10 cellular contexts compared by ENCODE assay signal in genomic region chr21:35933466-35933865, GRCh38.
DNase-seq lines count a peak whose midpoint lies in the region; ATAC-seq and TF ChIP-seq lines count a peak whose summit lies in the region.
"Had no signal": no experiment of that assay in that cellular context is flagged by ENCODE, and none has a peak within 500 bp of the region (broad histone marks: within the 10 kb centered on the region; RNA-seq: fewer than 3 reads in every experiment).

No MANE protein-coding gene starts in this region.

- no peaks in the 10 kb centered on the region for H3K9me3 Mint-ChIP-seq in MCF 10A (ENCODE audit: unreplicated experiment)
- H3K9me3 Mint-ChIP-seq: activated naive CD4-positive, alpha-beta T cell treated with anti-CD3 and anti-CD28 coated beads, Interleukin-2, amount 50 U/mL, for 24 hours; IgD-negative memory B cell had no signal

- POLR2A ChIA-PET in MCF 10A (lab: Yijun Ruan, JAX), result interaction anchor here (0.7 to 1.3 kb wide), 5 partner anchors 534 to 1281 kb away, joined by 3 to 4 read pairs (median 4); no protein-coding TSS in a partner anchor

- CTCF ChIA-PET in MCF 10A (lab: Yijun Ruan, JAX), result interaction anchor here (0.7 to 3.3 kb wide), 3 partner anchors 8 to 1170 kb away, joined by 4 to 7 read pairs (median 6); no protein-coding TSS in a partner anchor

- no peak overlapping the region for H3K4me3 Mint-ChIP-seq in MCF 10A (ENCODE audit: unreplicated experiment)
- H3K4me3 Mint-ChIP-seq: activated naive CD4-positive, alpha-beta T cell treated with anti-CD3 and anti-CD28 coated beads, Interleukin-2, amount 50 U/mL, for 24 hours; IgD-negative memory B cell had no signal

- H3K4me1 ChIP-seq in breast epithelium, result peaks cover 2 to 3% of the 10 kb centered on the region in 2 donors
- no peaks in the 10 kb centered on the region for H3K4me1 ChIP-seq in body of pancreas

- H3K36me3 ChIP-seq in breast epithelium (no peaks in the 10 kb centered on the region), body of pancreas (replicated peaks in 1 of 2; ENCODE audit: insufficient read depth in 1 of 2, low read depth in 2 of 2) (no peaks in the 10 kb centered on the region)

- TF ChIP-seq POLR2A in breast epithelium (IDR thresholded peaks at IDR 0.05), result no peak
- no peak for TF ChIP-seq POLR2A in body of pancreas (IDR thresholded peaks at IDR 0.05)

- intact Hi-C loops in MCF 10A (cut with micrococcal nuclease) (loop anchor here (5.0 kb wide), 1 partner anchor 46 kb away; no protein-coding TSS in a partner anchor), breast epithelium (cut with DNase I; ENCODE audit: low total_unique reads) (loop anchor here (2.0 kb wide), 1 partner anchor 33 kb away; no protein-coding TSS in a partner anchor), body of pancreas (cut with DNase I) (no loop called here)

- H3K36me3 Mint-ChIP-seq in MCF 10A (ENCODE audit: insufficient read depth, unreplicated experiment), result no peaks in the 10 kb centered on the region
- H3K36me3 Mint-ChIP-seq: activated naive CD4-positive, alpha-beta T cell treated with anti-CD3 and anti-CD28 coated beads, Interleukin-2, amount 50 U/mL, for 24 hours; IgD-negative memory B cell had no signal

- TF ChIP-seq CTCF in MCF 10A (IDR thresholded peaks at IDR 0.05; ENCODE audit: unreplicated experiment) (no peak), breast epithelium (IDR thresholded peaks at IDR 0.05) (no peak), body of pancreas (IDR thresholded peaks at IDR 0.05) (peak in 1 of 7 experiments; percentile 16)

- no peaks in the 10 kb centered on the region for H3K27me3 Mint-ChIP-seq in MCF 10A (ENCODE audit: insufficient read depth, unreplicated experiment)

- DNase-seq in MCF 10A (ENCODE audit: unreplicated experiment) (peak; percentile 80), breast epithelium (ENCODE audit: low spot score in 2 of 2) (no peak), body of pancreas (peak in 2 of 4 donors; percentile 37 to 69), kidney tubule cell (ENCODE audit: low spot score) (peak; percentile 97), activated gamma-delta T cell (lab: John Stamatoyannopoulos, UW) (no peak), HUDEP-2 (lab: John Stamatoyannopoulos, UW; ENCODE audit: unreplicated experiment in 76 of 76) (no peak)

- BruUV-seq in MCF 10A (replicated peaks; lab: Mats Ljungman, UMichigan), result no TSS peak

- 52 to 59% methylated on average over 3 of the region's 3 CpGs for WGBS in body of pancreas, 2 donors

- peak; percentile 28 for ATAC-seq in body of pancreas
- ATAC-seq in HG02884 (IDR thresholded peaks at IDR 0.05; ENCODE audit: unreplicated experiment), result no peak
- ATAC-seq in HG03457 (IDR thresholded peaks at IDR 0.05; ENCODE audit: unreplicated experiment), result no peak

- H3K27ac Mint-ChIP-seq in MCF 10A (ENCODE audit: low read depth, unreplicated experiment), result no peak overlapping the region
- H3K27ac Mint-ChIP-seq: activated naive CD4-positive, alpha-beta T cell treated with anti-CD3 and anti-CD28 coated beads, Interleukin-2, amount 50 U/mL, for 24 hours; IgD-negative memory B cell had no signal

- H3K27me3 ChIP-seq in breast epithelium, result no peaks in the 10 kb centered on the region
- H3K27me3 ChIP-seq in body of pancreas, result no peaks in the 10 kb centered on the region

- H3K4me1 Mint-ChIP-seq in MCF 10A (ENCODE audit: insufficient read depth, unreplicated experiment), result no peaks in the 10 kb centered on the region
- H3K4me1 Mint-ChIP-seq: activated naive CD4-positive, alpha-beta T cell treated with anti-CD3 and anti-CD28 coated beads, Interleukin-2, amount 50 U/mL, for 24 hours; IgD-negative memory B cell had no signal

- H3K9me3 ChIP-seq in breast epithelium, result no peaks in the 10 kb centered on the region
- no peaks in the 10 kb centered on the region for H3K9me3 ChIP-seq in body of pancreas

- no peak overlapping the region for H3K27ac ChIP-seq in breast epithelium
- peak overlapping the region in 1 of 4 donors; percentile 74 for H3K27ac ChIP-seq in body of pancreas

- H3K4me3 ChIP-seq in breast epithelium, result no peak overlapping the region
- no peak overlapping the region for H3K4me3 ChIP-seq in body of pancreas

Comparison
In these comparisons a context has a peak if more than half of its experiments do, and no peak if none do; other contexts are left out.
1. DNase-seq: peak in MCF 10A (single experiment) and kidney tubule cell (single experiment); none in breast epithelium (0 of 2), activated gamma-delta T cell (single experiment) and HUDEP-2 (0 of 76).